31 cellular contexts compared by ENCODE assay signal in genomic region chr6:144601221-144601620, GRCh38.
"Had no signal": no experiment of that assay in that cellular context is flagged by ENCODE, and none has a peak within 500 bp of the region (broad histone marks: within the 10 kb centered on the region; RNA-seq: fewer than 3 reads in every experiment).

No MANE protein-coding gene starts in this region.

- H3K27me3 Mint-ChIP-seq: activated CD4-positive, alpha-beta memory T cell treated with anti-CD3 and anti-CD28 coated beads for 36 hours; activated naive CD4-positive, alpha-beta T cell treated with anti-CD3 and anti-CD28 coated beads, Interleukin-2, amount 10 ng/mL, durations not matched to agents 7 days and 5 days; brain; progenitor cell of endocrine pancreas; stimulated activated memory B cell treated with anti-CD40 and anti-IgM and Interleukin-4, amounts not matched to agents 10 μg/mL and 1 μg/mL and 100 μg/mL, for 72 hours; stimulated activated naive CD8-positive, alpha-beta T cell treated with anti-CD3 and anti-CD28 coated beads, Interleukin-15, amount 100 ng/mL, for 72 hours; type B pancreatic cell had no signal

- DNase-seq: activated CD4-positive, alpha-beta memory T cell treated with anti-CD3 and anti-CD28 coated beads for 36 hours; activated CD4-positive, alpha-beta T cell treated with anti-CD3 and anti-CD28 coated beads for 48 hours; activated CD8-positive, alpha-beta memory T cell treated with anti-CD3 and anti-CD28 coated beads, Interleukin-2, amount 50 U/mL, for 4 hours; activated gamma-delta T cell; activated naive CD4-positive, alpha-beta T cell treated with anti-CD3 and anti-CD28 coated beads, Interleukin-2, amount 10 ng/mL, durations not matched to agents 7 days and 5 days; activated T-cell treated with anti-CD3 and anti-CD28 coated beads, Interleukin-2, amount 50 U/mL, for 1 hour; aorta; cerebellar nuclear complex; colonic mucosa; effector memory CD4-positive, alpha-beta T cell; foreskin keratinocyte; heart left ventricle; left lung; mucosa of descending colon; nephron progenitor cell; right lobe of liver; stimulated activated CD4-positive, alpha-beta T cell treated with anti-CD3 and anti-CD28 coated beads, Interleukin-12 subunit alpha, Interleukin-12 subunit beta, amount 100 ng/mL, for 4 hours; stimulated activated CD4-positive, alpha-beta T cell treated with anti-CD3 and anti-CD28 coated beads, Interleukin-4, amount 100 ng/mL, for 24 hours; stimulated activated naive CD8-positive, alpha-beta T cell treated with anti-CD3 and anti-CD28 coated beads, Interleukin-15, amount 100 ng/mL, for 72 hours; substantia nigra; T-helper 2 cell; uterus had no signal

- H3K4me1 Mint-ChIP-seq: nephron progenitor cell; stimulated activated memory B cell treated with anti-CD40 and anti-IgM and Interleukin-4, amounts not matched to agents 10 μg/mL and 1 μg/mL and 100 μg/mL, for 72 hours had no signal

- ATAC-seq: foreskin keratinocyte; heart left ventricle; left lung; mucosa of descending colon; right lobe of liver; SK-N-SH treated with all-trans-retinoic acid at 6 μM for 48 hours; stimulated activated memory B cell treated with anti-CD40 and anti-IgM and Interleukin-4, amounts not matched to agents 10 μg/mL and 1 μg/mL and 100 μg/mL, for 72 hours; stimulated activated naive CD8-positive, alpha-beta T cell treated with anti-CD3 and anti-CD28 coated beads, Interleukin-15, amount 100 ng/mL, for 72 hours had no signal

- H3K27me3 ChIP-seq: cardiac muscle cell, colonic mucosa, foreskin keratinocyte, heart left ventricle, left lung, neutrophil, right lobe of liver, uterus had no signal

- H3K4me3 Mint-ChIP-seq: activated CD4-positive, alpha-beta memory T cell treated with anti-CD3 and anti-CD28 coated beads for 36 hours; activated naive CD4-positive, alpha-beta T cell treated with anti-CD3 and anti-CD28 coated beads, Interleukin-2, amount 10 ng/mL, durations not matched to agents 7 days and 5 days; brain; nephron progenitor cell; stimulated activated memory B cell treated with anti-CD40 and anti-IgM and Interleukin-4, amounts not matched to agents 10 μg/mL and 1 μg/mL and 100 μg/mL, for 72 hours; stimulated activated naive CD8-positive, alpha-beta T cell treated with anti-CD3 and anti-CD28 coated beads, Interleukin-15, amount 100 ng/mL, for 72 hours; type B pancreatic cell had no signal

- H3K27ac ChIP-seq: cardiac muscle cell, colonic mucosa, foreskin keratinocyte, heart left ventricle, left lung, neutrophil, right lobe of liver, skin epidermis, uterus had no signal

- H3K27ac Mint-ChIP-seq: activated CD4-positive, alpha-beta memory T cell treated with anti-CD3 and anti-CD28 coated beads for 36 hours; activated naive CD4-positive, alpha-beta T cell treated with anti-CD3 and anti-CD28 coated beads, Interleukin-2, amount 10 ng/mL, durations not matched to agents 7 days and 5 days; brain; nephron progenitor cell; progenitor cell of endocrine pancreas; stimulated activated memory B cell treated with anti-CD40 and anti-IgM and Interleukin-4, amounts not matched to agents 10 μg/mL and 1 μg/mL and 100 μg/mL, for 72 hours; stimulated activated naive CD8-positive, alpha-beta T cell treated with anti-CD3 and anti-CD28 coated beads, Interleukin-15, amount 100 ng/mL, for 72 hours; type B pancreatic cell had no signal

- H3K9me3 ChIP-seq: colonic mucosa, mucosa of descending colon, neutrophil, right lobe of liver had no signal

- H3K4me1 ChIP-seq: colonic mucosa, foreskin keratinocyte, left lung, right lobe of liver, uterus had no signal

- H3K36me3 ChIP-seq: cardiac muscle cell, colonic mucosa, neutrophil, right lobe of liver, uterus had no signal

- H3K4me3 ChIP-seq: cardiac muscle cell, colonic mucosa, heart left ventricle, left lung, lung, mucosa of descending colon, right lobe of liver, skin epidermis, uterus had no signal
